Comparison of ENCODE assay signal across 2 cellular contexts in the genomic region with DNA sequence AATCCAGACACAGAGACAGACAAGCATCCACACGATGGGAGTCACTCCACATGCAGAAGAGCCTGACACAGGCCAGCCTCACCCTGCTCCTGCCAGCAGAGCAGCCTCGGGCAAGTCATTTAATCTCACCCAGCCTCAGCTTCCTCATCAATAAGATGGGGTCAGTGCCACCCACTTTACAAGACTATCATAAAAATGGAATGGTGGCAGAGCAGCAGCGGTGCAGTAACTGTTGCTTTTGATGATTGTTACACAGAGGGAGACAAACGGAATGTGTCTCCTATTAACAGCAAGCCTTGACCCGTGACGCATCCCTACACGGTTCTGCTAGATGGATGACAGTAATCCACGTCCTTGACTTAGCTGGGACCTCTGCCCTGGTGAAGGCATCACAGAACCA.
TF ChIP-seq lines count a peak whose summit lies in the region.

No MANE protein-coding gene starts in this region.

TF ChIP-seq in liver, 16 proteins besides CTCF, POLR2A, EP300 and RAD21:
- TF ChIP-seq HNF4G (IDR thresholded peaks at IDR 0.05) = no peak
- TF ChIP-seq, protein P1, sequence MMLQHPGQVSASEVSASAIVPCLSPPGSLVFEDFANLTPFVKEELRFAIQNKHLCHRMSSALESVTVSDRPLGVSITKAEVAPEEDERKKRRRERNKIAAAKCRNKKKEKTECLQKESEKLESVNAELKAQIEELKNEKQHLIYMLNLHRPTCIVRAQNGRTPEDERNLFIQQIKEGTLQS (IDR thresholded peaks at IDR 0.05) = no peak
- no peak for TF ChIP-seq YY1 (IDR thresholded peaks at IDR 0.05)
- TF ChIP-seq, protein P2, sequence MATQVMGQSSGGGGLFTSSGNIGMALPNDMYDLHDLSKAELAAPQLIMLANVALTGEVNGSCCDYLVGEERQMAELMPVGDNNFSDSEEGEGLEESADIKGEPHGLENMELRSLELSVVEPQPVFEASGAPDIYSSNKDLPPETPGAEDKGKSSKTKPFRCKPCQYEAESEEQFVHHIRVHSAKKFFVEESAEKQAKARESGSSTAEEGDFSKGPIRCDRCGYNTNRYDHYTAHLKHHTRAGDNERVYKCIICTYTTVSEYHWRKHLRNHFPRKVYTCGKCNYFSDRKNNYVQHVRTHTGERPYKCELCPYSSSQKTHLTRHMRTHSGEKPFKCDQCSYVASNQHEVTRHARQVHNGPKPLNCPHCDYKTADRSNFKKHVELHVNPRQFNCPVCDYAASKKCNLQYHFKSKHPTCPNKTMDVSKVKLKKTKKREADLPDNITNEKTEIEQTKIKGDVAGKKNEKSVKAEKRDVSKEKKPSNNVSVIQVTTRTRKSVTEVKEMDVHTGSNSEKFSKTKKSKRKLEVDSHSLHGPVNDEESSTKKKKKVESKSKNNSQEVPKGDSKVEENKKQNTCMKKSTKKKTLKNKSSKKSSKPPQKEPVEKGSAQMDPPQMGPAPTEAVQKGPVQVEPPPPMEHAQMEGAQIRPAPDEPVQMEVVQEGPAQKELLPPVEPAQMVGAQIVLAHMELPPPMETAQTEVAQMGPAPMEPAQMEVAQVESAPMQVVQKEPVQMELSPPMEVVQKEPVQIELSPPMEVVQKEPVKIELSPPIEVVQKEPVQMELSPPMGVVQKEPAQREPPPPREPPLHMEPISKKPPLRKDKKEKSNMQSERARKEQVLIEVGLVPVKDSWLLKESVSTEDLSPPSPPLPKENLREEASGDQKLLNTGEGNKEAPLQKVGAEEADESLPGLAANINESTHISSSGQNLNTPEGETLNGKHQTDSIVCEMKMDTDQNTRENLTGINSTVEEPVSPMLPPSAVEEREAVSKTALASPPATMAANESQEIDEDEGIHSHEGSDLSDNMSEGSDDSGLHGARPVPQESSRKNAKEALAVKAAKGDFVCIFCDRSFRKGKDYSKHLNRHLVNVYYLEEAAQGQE (IDR thresholded peaks at IDR 0.05) = no peak

TF ChIP-seq in HepG2, 621 proteins besides CTCF, POLR2A, EP300 and RAD21:
- TF ChIP-seq FOXK2 (IDR thresholded peaks at IDR 0.05) (no peak), ZNF34 (CRISPR knock-in tag; IDR thresholded peaks at IDR 0.05; ENCODE audit: borderline replicate concordance) (no peak)
